8 cellular contexts compared by ENCODE assay signal in genomic region chr10:7787150-7787856, GRCh38. TPM values are rescaled to one million over a fixed set of nuclear protein-coding genes. Genes with fewer than 3 reads are reported as not detected.
A peak's percentile ranks its signal among the peaks of the same experiment; 100 is the strongest.
DNase-seq lines count a peak whose midpoint lies in the region; ATAC-seq and TF ChIP-seq lines count a peak whose summit lies in the region.

No MANE protein-coding gene starts in this region.

- H3K9me3 ChIP-seq in AG04450 (ENCODE audit: control insufficient read depth, insufficient read depth, low read length) (peaks cover 4% of the 10 kb centered on the region; the same call in 1 of the 2 replicates), ascending aorta (no peaks in the 10 kb centered on the region), transverse colon (no peaks in the 10 kb centered on the region)

- POLR2A ChIA-PET in AG04450 (lab: Yijun Ruan, JAX), result interaction anchor here (0.6 to 1.9 kb wide), 6 partner anchors 10 to 62 kb away, joined by 4 to 15 read pairs (median 11); partner anchors contain the start of gene TAF3

- CTCF ChIA-PET in AG04450 (lab: Charles Lee), result no interaction called here

- no peak for DNase-seq in AG04450 (ENCODE audit: low read depth, low spot score)
- no peak for DNase-seq in ascending aorta (ENCODE audit: low spot score in 2 of 2)
- DNase-seq in transverse colon, result no peak
- no peak for DNase-seq in A172 (ENCODE audit: low spot score)
- DNase-seq in GF-D8 (lab: John Stamatoyannopoulos, UW), result no peak

- H3K4me1 ChIP-seq in ascending aorta (peaks cover 0 to 22% of the 10 kb centered on the region in 2 donors), transverse colon (peaks cover 24 to 47% (median 39%) of the 10 kb centered on the region in 4 donors)

- WGBS in transverse colon (ENCODE audit: low coverage in 1 of 2), 2 donors, result 3% methylated on average over 18 of the region's 26 CpGs; no CpG with 5 or more reads in 1 of the 2 donors

- no peak for TF ChIP-seq POLR2A in transverse colon (IDR thresholded peaks at IDR 0.05)

- ATAC-seq in GM19324 (IDR thresholded peaks at IDR 0.05; ENCODE audit: low FRiP score, unreplicated experiment), result peak; percentile 17
- peak; percentile 13 for ATAC-seq in HG03378 (IDR thresholded peaks at IDR 0.05; ENCODE audit: unreplicated experiment)

- TF ChIP-seq CTCF in AG04450 (IDR thresholded peaks at IDR 0.05; ENCODE audit: low read depth, low read length) (no peak), ascending aorta (IDR thresholded peaks at IDR 0.05) (no peak), transverse colon (IDR thresholded peaks at IDR 0.05) (no peak)

- in situ Hi-C loops in transverse colon (cut with MboI; ENCODE audit: low pct_ligation_motif_present in 1 of 4, low pct_unique_long_range_greater_than_20kb in 1 of 4, low sequenced_read_pairs in 3 of 4), result no loop called here

- intact Hi-C loops in ascending aorta (cut with DNase I) (no loop called here), transverse colon (cut with DNase I; ENCODE audit: low total_unique reads) (no loop called here)

- H3K4me3 ChIP-seq in AG04450 (ENCODE audit: low read depth, low read length) (peak overlapping the region; percentile 98), ascending aorta (peak overlapping the region; percentile 64 to 95), transverse colon (peak overlapping the region; percentile 66 to 98 (median 92))

- H3K36me3 ChIP-seq in ascending aorta, result no peaks in the 10 kb centered on the region
- no peaks in the 10 kb centered on the region for H3K36me3 ChIP-seq in transverse colon

- H3K27ac ChIP-seq in AG04450 (ENCODE audit: low read depth, low read length), result peak overlapping the region; percentile 47
- H3K27ac ChIP-seq in ascending aorta, result peak overlapping the region; percentile 75 to 80
- H3K27ac ChIP-seq in layer of hippocampus (ENCODE audit: low read depth, low read length), result peak overlapping the region; percentile 3
- peak overlapping the region; percentile 88 to 93 (median 91) for H3K27ac ChIP-seq in transverse colon

- no peak for TF ChIP-seq EP300 in transverse colon (IDR thresholded peaks at IDR 0.05; ENCODE audit: low read depth)

- H3K27me3 ChIP-seq in AG04450 (ENCODE audit: control insufficient read depth, insufficient read depth, low read length) (no peaks in the 10 kb centered on the region), ascending aorta (no peaks in the 10 kb centered on the region), layer of hippocampus (ENCODE audit: control insufficient read depth, insufficient read depth, low read length) (no peaks in the 10 kb centered on the region), transverse colon (no peaks in the 10 kb centered on the region)

RNA-seq across cellular contexts. Expression of gene KIN, which starts 0.5 kb away (rescaled TPM):
- polyA plus RNA-seq in AG04450 (2011; rRNA removed), result 10.2 and 16.0 TPM in 2 replicates
- polyA minus RNA-seq in AG04450 (2011; rRNA and poly(A)+ RNA removed), result 3.1 and 5.0 TPM in 2 replicates
- total RNA-seq in ascending aorta (8.1 TPM), transverse colon (10 to 100 TPM in 1 of 4 donors, 1 to 10 TPM in 3; 1.8 to 10.8 (median 5.5) TPM)
- 19.6 and 23.0 TPM in 2 replicates for total RNA-seq in A172 (2014; rRNA removed; shearing (Covaris generic))

RNA-seq across cellular contexts. Expression of gene ATP5F1C, which starts 0.7 kb away (rescaled TPM):
- 378 and 456 TPM in 2 replicates for polyA plus RNA-seq in AG04450 (2011; rRNA removed)
- polyA minus RNA-seq in AG04450 (2011; rRNA and poly(A)+ RNA removed), result 110 and 141 TPM in 2 replicates
- 132 TPM for total RNA-seq in ascending aorta
- total RNA-seq in transverse colon, result 100 to 1,000 TPM; 193 to 492 (median 332) TPM
- total RNA-seq in A172 (2014; rRNA removed; shearing (Covaris generic)), result 638 and 718 TPM in 2 replicates

RNA-seq across cellular contexts. Expression of gene TAF3, which starts 31.0 kb away (rescaled TPM):
- 2.3 and 3.1 TPM in 2 replicates for polyA plus RNA-seq in AG04450 (2011; rRNA removed)
- polyA minus RNA-seq in AG04450 (2011; rRNA and poly(A)+ RNA removed), result 2.3 and 2.7 TPM in 2 replicates
- total RNA-seq in ascending aorta (8.5 TPM), transverse colon (10 to 100 TPM in 2 of 4 donors, 1 to 10 TPM in 2; 4.8 to 35.6 (median 9.6) TPM)
- 3.3 and 3.6 TPM in 2 replicates for total RNA-seq in A172 (2014; rRNA removed; shearing (Covaris generic))

Comparison
In these comparisons a context has a peak if more than half of its experiments do, and no peak if none do; other contexts are left out.
1. H3K27ac ChIP-seq: peak in every context shown above with its lines; median percentile 91 in transverse colon; 78 in ascending aorta; 47 in AG04450; 3 in layer of hippocampus.